10 cellular contexts compared by ENCODE assay signal in genomic region chr16:1330931-1331711, GRCh38. TPM values are rescaled to one million over a fixed set of nuclear protein-coding genes. Genes with fewer than 3 reads are reported as not detected.
DNase-seq lines count a peak whose midpoint lies in the region; ATAC-seq, FAIRE-seq and TF ChIP-seq lines count a peak whose summit lies in the region.
"Had no signal": no experiment of that assay in that cellular context is flagged by ENCODE, and none has a peak within 500 bp of the region (broad histone marks: within the 10 kb centered on the region; RNA-seq: fewer than 3 reads in every experiment).

No MANE protein-coding gene starts in this region.

- H3K79me2 ChIP-seq in GM12878 (ENCODE audit: control insufficient read depth, insufficient read depth, low read length): no peaks in the 10 kb centered on the region

- H3K4me3 ChIP-seq in GM12878 (0 out of 2 replicates have a peak overlapping the region, but pooled peaks have one; percentile 22), mesenchymal stem cell (ENCODE audit: insufficient read depth in 1 of 2, low read depth in 1 of 2, low read length in 2 of 2) (no peak overlapping the region), transverse colon (peak overlapping the region in 3 of 4 donors; percentile 4 to 49 (median 9))

- H4K91ac ChIP-seq in mesenchymal stem cell (ENCODE audit: low read length): peak overlapping the region; percentile 83

- peak overlapping the region; percentile 96 for H4K8ac ChIP-seq in mesenchymal stem cell (ENCODE audit: low read length)

- peaks cover 4% of the 10 kb centered on the region for H3K36me3 Mint-ChIP-seq in activated naive CD4-positive, alpha-beta T cell treated with anti-CD3 and anti-CD28 coated beads, Interleukin-2, amount 10 ng/mL, durations not matched to agents 7 days and 5 days

- in situ Hi-C loops in GM12878 (cut with MboI) (no loop called here), transverse colon (cut with MboI; ENCODE audit: low pct_ligation_motif_present in 1 of 4, low pct_unique_long_range_greater_than_20kb in 1 of 4, low sequenced_read_pairs in 3 of 4) (no loop called here)

- H3K27ac Mint-ChIP-seq in activated naive CD4-positive, alpha-beta T cell treated with anti-CD3 and anti-CD28 coated beads, Interleukin-2, amount 10 ng/mL, durations not matched to agents 7 days and 5 days: no peak overlapping the region

- ATAC-seq in GM12878 (peak; percentile 17), GM18498 (IDR thresholded peaks at IDR 0.05; ENCODE audit: unreplicated experiment) (no peak)

- no peak for TF ChIP-seq CTCF in GM12878 (IDR thresholded peaks at IDR 0.05 in 2 of 3, conservative IDR thresholded peaks at IDR 0.05 in 1 of 3; ENCODE audit: control insufficient read depth in 2 of 3, extremely low read depth in 1 of 3, insufficient read depth in 1 of 3, low read depth in 3 of 3, low read length in 3 of 3)
- TF ChIP-seq CTCF in transverse colon (IDR thresholded peaks at IDR 0.05): no peak

- POLR2A ChIA-PET in GM12878 (lab: Charles Lee): interaction anchor here (0.5 to 1.0 kb wide), 2 partner anchors 11 to 38 kb away, joined by 3 to 6 read pairs; no protein-coding TSS in a partner anchor

- DNase-seq in activated naive CD4-positive, alpha-beta T cell treated with anti-CD3 and anti-CD28 coated beads, Interleukin-2, amount 10 ng/mL, durations not matched to agents 7 days and 5 days: no peak
- no peak for DNase-seq in activated naive CD4-positive, alpha-beta T cell treated with anti-CD3 and anti-CD28 coated beads, Interleukin-2, amount 50 U/mL, for 16 hours
- DNase-seq in GM12878 (ENCODE audit: low read depth, low spot score): no peak
- DNase-seq in mesenchymal stem cell: no peak
- no peak for DNase-seq in transverse colon
- no peak for DNase-seq in NCI-H2227 treated with DMSO at 0.1 percent for 48 hours (lab: John Stamatoyannopoulos, UW)
- no peak for DNase-seq in GM03348 (ENCODE audit: low spot score)
- DNase-seq: activated CD4-positive, alpha-beta T cell treated with anti-CD3 and anti-CD28 coated beads for 1 hour; retina had no signal

- no peak for FAIRE-seq in GM12878 (lab: Jason Lieb, UNC)

- peak overlapping the region; percentile 79 to 87 for H2BK12ac ChIP-seq in mesenchymal stem cell (ENCODE audit: low read length in 2 of 2)

- H3K9ac ChIP-seq in GM12878 (ENCODE audit: control insufficient read depth, insufficient read depth, low read length): no peak overlapping the region
- no peak overlapping the region for H3K9ac ChIP-seq in mesenchymal stem cell (ENCODE audit: low read length)

- H3K36me3 ChIP-seq in GM12878 (ENCODE audit: control insufficient read depth in 2 of 2, insufficient read depth in 2 of 2, low read length in 1 of 2): no peaks in the 10 kb centered on the region
- H3K36me3 ChIP-seq in mesenchymal stem cell (ENCODE audit: control insufficient read depth in 1 of 2, insufficient read depth in 2 of 2, low read depth in 1 of 2, low read length in 2 of 2): peaks cover 0 to 15% of the 10 kb centered on the region in 2 experiments
- H3K36me3 ChIP-seq in transverse colon: no peaks in the 10 kb centered on the region

- no peak overlapping the region for H2AK5ac ChIP-seq in mesenchymal stem cell (ENCODE audit: low read length, severe bottlenecking)

- no peak overlapping the region for H3K14ac ChIP-seq in mesenchymal stem cell (ENCODE audit: low read length in 2 of 2)

- H3K4me3 Mint-ChIP-seq in activated naive CD4-positive, alpha-beta T cell treated with anti-CD3 and anti-CD28 coated beads, Interleukin-2, amount 10 ng/mL, durations not matched to agents 7 days and 5 days: peak overlapping the region; percentile 43

- TF ChIP-seq POLR2A in GM12878 (IDR thresholded peaks at IDR 0.05; ENCODE audit: low read depth, low read length) (no peak), transverse colon (IDR thresholded peaks at IDR 0.05) (no peak)

- peaks cover 23% of the 10 kb centered on the region for H3K4me1 Mint-ChIP-seq in activated naive CD4-positive, alpha-beta T cell treated with anti-CD3 and anti-CD28 coated beads, Interleukin-2, amount 10 ng/mL, durations not matched to agents 7 days and 5 days

- H2BK120ac ChIP-seq in mesenchymal stem cell (ENCODE audit: low read depth, low read length): peak overlapping the region; percentile 86

- no peaks in the 10 kb centered on the region for H3K9me3 Mint-ChIP-seq in activated naive CD4-positive, alpha-beta T cell treated with anti-CD3 and anti-CD28 coated beads, Interleukin-2, amount 10 ng/mL, durations not matched to agents 7 days and 5 days

- no peak overlapping the region for H2AFZ ChIP-seq in GM12878 (ENCODE audit: control insufficient read depth, low read depth, low read length)
- no peak overlapping the region for H2AFZ ChIP-seq in mesenchymal stem cell (ENCODE audit: low read depth, low read length)

- peaks cover 1% of the 10 kb centered on the region for H3K79me1 ChIP-seq in mesenchymal stem cell (replicated peaks; ENCODE audit: low read length, poor library complexity, severe bottlenecking)

- SMC1A ChIA-PET in GM12878 (lab: Charles Lee; ENCODE audit: uncharacterized antibody, unreplicated experiment): no interaction called here

- H4K20me1 ChIP-seq in GM12878 (ENCODE audit: control insufficient read depth, insufficient read depth): no peaks in the 10 kb centered on the region

- CTCF ChIA-PET in activated naive CD4-positive, alpha-beta T cell treated with anti-CD3 and anti-CD28 coated beads, Interleukin-2, amount 10 ng/mL, durations not matched to agents 7 days and 5 days (lab: Charles Lee): interaction anchor here (1.0 kb wide), 1 partner anchor 12 kb away, joined by 3 read pairs; no protein-coding TSS in a partner anchor
- CTCF ChIA-PET in GM12878 (lab: Yijun Ruan, JAX): interaction anchor here (0.6 kb wide), 1 partner anchor 150 kb away, joined by 3 read pairs; no protein-coding TSS in a partner anchor

- no peak overlapping the region for H3K23ac ChIP-seq in mesenchymal stem cell (ENCODE audit: low read length in 2 of 2)

- peak overlapping the region; percentile 99 for H2BK15ac ChIP-seq in mesenchymal stem cell (ENCODE audit: low read depth, poor library complexity, severe bottlenecking)

- TF ChIP-seq EP300 in GM12878 (IDR thresholded peaks at IDR 0.05; ENCODE audit: borderline replicate concordance in 1 of 2, control insufficient read depth in 1 of 2, low read depth in 2 of 2, low read length in 2 of 2): no peak
- TF ChIP-seq EP300 in transverse colon (IDR thresholded peaks at IDR 0.05; ENCODE audit: low read depth): no peak

- peak overlapping the region; percentile 40 for H3K4me2 ChIP-seq in GM12878 (ENCODE audit: control insufficient read depth, insufficient read depth)
- H3K4me2 ChIP-seq in mesenchymal stem cell (ENCODE audit: low read length, poor library complexity, severe bottlenecking): peak overlapping the region; percentile 24

- RAD21 ChIA-PET in GM12878 (lab: Charles Lee; ENCODE audit: unreplicated experiment): no interaction called here

- BruUV-seq in GM12878 (replicated peaks; lab: Mats Ljungman, UMichigan): no TSS peak

- peak overlapping the region; percentile 71 to 93 for H3K4ac ChIP-seq in mesenchymal stem cell (ENCODE audit: low read depth in 1 of 2, low read length in 2 of 2)

- H3K9me3 ChIP-seq in GM12878 (replicated peaks; ENCODE audit: control insufficient read depth, insufficient read depth, low read length): peaks cover 2% of the 10 kb centered on the region; the same call in 2 of the 3 replicates
- H3K9me3 ChIP-seq in mesenchymal stem cell (ENCODE audit: control insufficient read depth, low read length): no peaks in the 10 kb centered on the region
- H3K9me3 ChIP-seq in transverse colon: no peaks in the 10 kb centered on the region

- H3K4me1 ChIP-seq in GM12878 (ENCODE audit: control insufficient read depth, insufficient read depth, low read length) (peaks cover 9% of the 10 kb centered on the region; the same call in 1 of the 2 replicates), mesenchymal stem cell (ENCODE audit: control insufficient read depth, insufficient read depth, low read depth, low read length) (peaks cover 27% of the 10 kb centered on the region), transverse colon (peaks cover 8 to 34% (median 34%) of the 10 kb centered on the region in 4 donors)

- no peak for TF ChIP-seq RAD21 in GM12878 (IDR thresholded peaks at IDR 0.05; ENCODE audit: insufficient read depth, low read depth, low read length)

- H3K27me3 Mint-ChIP-seq in activated naive CD4-positive, alpha-beta T cell treated with anti-CD3 and anti-CD28 coated beads, Interleukin-2, amount 10 ng/mL, durations not matched to agents 7 days and 5 days: peaks cover 54% of the 10 kb centered on the region

- 39% methylated on average over 21 of the region's 22 CpGs for WGBS in GM12878 (ENCODE audit: insufficient coverage, insufficient replicate concordance, low lambda C conversion rate, missing lambda C conversion rate)
- WGBS in mesenchymal stem cell: 68% methylated on average over 22 of the region's 22 CpGs
- WGBS in transverse colon (ENCODE audit: low coverage in 1 of 2), 2 donors: 57% methylated on average over 16 of the region's 22 CpGs; no CpG with 5 or more reads in 1 of the 2 donors

- peaks cover 5 to 14% of the 10 kb centered on the region in 2 experiments; a peak in 3 of 4 replicates for H3K27me3 ChIP-seq in GM12878 (replicated peaks in 1 of 2; ENCODE audit: control insufficient read depth in 2 of 2, insufficient read depth in 2 of 2, low read length in 1 of 2)
- peaks cover 54 to 55% of the 10 kb centered on the region in 2 experiments for H3K27me3 ChIP-seq in mesenchymal stem cell (ENCODE audit: control insufficient read depth in 1 of 2, insufficient read depth in 1 of 2, low read length in 2 of 2)
- H3K27me3 ChIP-seq in transverse colon: peaks cover 53% of the 10 kb centered on the region

- H3K18ac ChIP-seq in mesenchymal stem cell (ENCODE audit: low read depth in 1 of 2, low read length in 2 of 2): peak overlapping the region; percentile 44 to 84

- intact Hi-C loops in GM12878 (cut with micrococcal nuclease; ENCODE audit: unreplicated experiment) (no loop called here), transverse colon (cut with DNase I; ENCODE audit: low total_unique reads) (no loop called here)

- no peak overlapping the region for H2BK5ac ChIP-seq in mesenchymal stem cell (ENCODE audit: low read depth, low read length, poor library complexity, severe bottlenecking)

- H3K27ac ChIP-seq in GM12878 (ENCODE audit: control insufficient read depth, insufficient read depth) (no peak overlapping the region), mesenchymal stem cell (ENCODE audit: low read length, poor library complexity, severe bottlenecking) (no peak overlapping the region), transverse colon (peak overlapping the region; percentile 32 to 70 (median 59))

RNA-seq across cellular contexts. Expression of gene BAIAP3, which starts 2.3 kb away (rescaled TPM):
- 0.37 and 0.44 TPM in 2 replicates for total RNA-seq in GM12878 (2013; cell fraction: nucleolus; rRNA removed)
- 0.17 TPM in 1 of 2 replicates, not detected in the other for total RNA-seq in GM12878 (2014; rRNA removed)
- not detected in 2 replicates for total RNA-seq in GM12878 (2014; rRNA removed; fragmentation: Illumina TruSeq; extraction: Trizol)
- total RNA-seq in GM12878 (2021): 0.56 and 0.58 TPM in 2 replicates
- polyA plus RNA-seq in GM12878 (2011; ENCODE audit: low read depth): 0.35 TPM
- 0.03 and 0.16 TPM in 2 replicates for polyA plus RNA-seq in GM12878 (2011; rRNA removed)
- 0.03 and 0.15 TPM in 2 replicates for polyA plus RNA-seq in GM12878 (2011; cell fraction: cytosol; rRNA removed)
- polyA plus RNA-seq in GM12878 (2011; cell fraction: nucleus; rRNA removed): 0.99 and 1.3 TPM in 2 replicates
- polyA plus RNA-seq in GM12878 (2012): 0.70 and 1.6 TPM in 2 replicates
- polyA plus RNA-seq in GM12878 (2014; fragmentation: Illumina TruSeq; extraction: Trizol): 0.03 TPM in 1 of 2 replicates, not detected in the other
- not detected for polyA plus RNA-seq in GM12878 (2014; fragmentation: Nextera tagmentation; extraction: Ambion mirVana)
- 0.56 TPM in 2 replicates for polyA plus RNA-seq in GM12878 (2014; rRNA removed)
- polyA plus RNA-seq in GM12878 (2016; fragmentation: Nextera tagmentation; extraction: Ambion mirVana): under 1 TPM; 0.14 to 0.31 TPM
- polyA minus RNA-seq in GM12878 (2011; rRNA and poly(A)+ RNA removed): not detected in 2 replicates
- polyA minus RNA-seq in GM12878 (2011; cell fraction: cytosol; rRNA and poly(A)+ RNA removed): not detected in 2 replicates
- polyA minus RNA-seq in GM12878 (2011; cell fraction: nucleus; rRNA and poly(A)+ RNA removed): 0.19 and 0.48 TPM in 2 replicates
- 3.2 TPM for polyA plus RNA-seq in mesenchymal stem cell (2013, experiment 1 of 2)
- polyA plus RNA-seq in mesenchymal stem cell (2013, experiment 2 of 2): 3.6 TPM
- 100 to 1,000 TPM in 1 of 4 donors, 10 to 100 TPM in 1, 1 to 10 TPM in 2; 7.3 to 190 (median 11.4) TPM for total RNA-seq in transverse colon

RNA-seq across cellular contexts. Expression of gene TSR3, which starts 20.6 kb away (rescaled TPM):
- total RNA-seq in GM12878 (2013; cell fraction: nucleolus; rRNA removed): 6.0 and 6.3 TPM in 2 replicates
- total RNA-seq in GM12878 (2014; rRNA removed) (72.7 and 73.7 TPM in 2 replicates), GM12878 (2014; rRNA removed; fragmentation: Illumina TruSeq; extraction: Trizol) (20.9 and 23.4 TPM in 2 replicates), GM12878 (2021) (66.1 and 67.6 TPM in 2 replicates), transverse colon (100 to 1,000 TPM in 1 of 4 donors, 10 to 100 TPM in 3; 56.4 to 135 (median 75.3) TPM)
- polyA plus RNA-seq in GM12878 (2011; ENCODE audit: low read depth): 7.7 TPM
- polyA plus RNA-seq in GM12878 (2011; rRNA removed) (12.3 and 26.2 TPM in 2 replicates), GM12878 (2014; fragmentation: Illumina TruSeq; extraction: Trizol) (0.81 and 9.9 TPM in 2 replicates), GM12878 (2014; fragmentation: Nextera tagmentation; extraction: Ambion mirVana) (10 to 100 TPM in 1 of 2 experiments, 1 to 10 TPM in 1; 3.4 to 11.2 TPM), GM12878 (2014; rRNA removed) (72.2 and 86.1 TPM in 2 replicates), GM12878 (2016; fragmentation: Nextera tagmentation; extraction: Ambion mirVana) (100 to 1,000 TPM; 101 to 108 TPM)
- polyA plus RNA-seq in GM12878 (2011; cell fraction: cytosol; rRNA removed): 37.2 and 58.2 TPM in 2 replicates
- 25.4 and 32.3 TPM in 2 replicates for polyA plus RNA-seq in GM12878 (2011; cell fraction: nucleus; rRNA removed)
- polyA plus RNA-seq in GM12878 (2012): 36.1 and 41.1 TPM in 2 replicates
- 5.3 and 22.8 TPM in 2 replicates for polyA minus RNA-seq in GM12878 (2011; rRNA and poly(A)+ RNA removed)
- polyA minus RNA-seq in GM12878 (2011; cell fraction: cytosol; rRNA and poly(A)+ RNA removed): 16.0 and 19.3 TPM in 2 replicates
- polyA minus RNA-seq in GM12878 (2011; cell fraction: nucleus; rRNA and poly(A)+ RNA removed): 6.5 and 9.8 TPM in 2 replicates
- 43.6 TPM for polyA plus RNA-seq in mesenchymal stem cell (2013, experiment 1 of 2)
- 42.3 TPM for polyA plus RNA-seq in mesenchymal stem cell (2013, experiment 2 of 2)

RNA-seq across cellular contexts. Expression of gene GNPTG, which starts 20.6 kb away (rescaled TPM):
- 14.1 and 16.1 TPM in 2 replicates for total RNA-seq in GM12878 (2013; cell fraction: nucleolus; rRNA removed)
- 19.8 and 21.9 TPM in 2 replicates for total RNA-seq in GM12878 (2014; rRNA removed)
- total RNA-seq in GM12878 (2014; rRNA removed; fragmentation: Illumina TruSeq; extraction: Trizol): 10.7 TPM in 2 replicates
- 23.6 and 25.3 TPM in 2 replicates for total RNA-seq in GM12878 (2021)
- polyA plus RNA-seq in GM12878 (2011; ENCODE audit: low read depth): 8.7 TPM
- 9.5 and 19.9 TPM in 2 replicates for polyA plus RNA-seq in GM12878 (2011; rRNA removed)
- polyA plus RNA-seq in GM12878 (2011; cell fraction: cytosol; rRNA removed): 27.0 and 37.0 TPM in 2 replicates
- polyA plus RNA-seq in GM12878 (2011; cell fraction: nucleus; rRNA removed): 63.8 and 81.0 TPM in 2 replicates
- 21.9 and 23.7 TPM in 2 replicates for polyA plus RNA-seq in GM12878 (2012)
- 2.5 and 7.9 TPM in 2 replicates for polyA plus RNA-seq in GM12878 (2014; fragmentation: Illumina TruSeq; extraction: Trizol)
- 1 to 10 TPM in 1 of 2 experiments, under 1 TPM in 1; 0.80 to 2.4 TPM for polyA plus RNA-seq in GM12878 (2014; fragmentation: Nextera tagmentation; extraction: Ambion mirVana)
- 29.9 and 36.9 TPM in 2 replicates for polyA plus RNA-seq in GM12878 (2014; rRNA removed)
- 10 to 100 TPM; 25.9 to 32.6 TPM for polyA plus RNA-seq in GM12878 (2016; fragmentation: Nextera tagmentation; extraction: Ambion mirVana)
- polyA minus RNA-seq in GM12878 (2011; rRNA and poly(A)+ RNA removed): 7.9 and 8.0 TPM in 2 replicates
- 7.3 and 8.2 TPM in 2 replicates for polyA minus RNA-seq in GM12878 (2011; cell fraction: cytosol; rRNA and poly(A)+ RNA removed)
- polyA minus RNA-seq in GM12878 (2011; cell fraction: nucleus; rRNA and poly(A)+ RNA removed): 6.5 and 16.5 TPM in 2 replicates
- 46.5 TPM for polyA plus RNA-seq in mesenchymal stem cell (2013, experiment 1 of 2)
- 45.8 TPM for polyA plus RNA-seq in mesenchymal stem cell (2013, experiment 2 of 2)
- total RNA-seq in transverse colon: 100 to 1,000 TPM in 1 of 4 donors, 10 to 100 TPM in 3; 53.8 to 130 (median 79.1) TPM

RNA-seq across cellular contexts. Expression of gene UBE2I, which starts 21.7 kb away (rescaled TPM):
- 139 and 148 TPM in 2 replicates for total RNA-seq in GM12878 (2013; cell fraction: nucleolus; rRNA removed)
- 65.2 and 69.3 TPM in 2 replicates for total RNA-seq in GM12878 (2014; rRNA removed)
- total RNA-seq in GM12878 (2014; rRNA removed; fragmentation: Illumina TruSeq; extraction: Trizol): 92.2 and 104 TPM in 2 replicates
- total RNA-seq in GM12878 (2021): 180 and 210 TPM in 2 replicates
- polyA plus RNA-seq in GM12878 (2011; ENCODE audit: low read depth): 82.4 TPM
- polyA plus RNA-seq in GM12878 (2011; rRNA removed): 181 and 188 TPM in 2 replicates
- polyA plus RNA-seq in GM12878 (2011; cell fraction: cytosol; rRNA removed): 110 and 129 TPM in 2 replicates
- 167 and 229 TPM in 2 replicates for polyA plus RNA-seq in GM12878 (2011; cell fraction: nucleus; rRNA removed)
- polyA plus RNA-seq in GM12878 (2012): 115 and 125 TPM in 2 replicates
- 243 and 265 TPM in 2 replicates for polyA plus RNA-seq in GM12878 (2014; fragmentation: Illumina TruSeq; extraction: Trizol)
- 10 to 100 TPM; 47.5 to 51.5 TPM for polyA plus RNA-seq in GM12878 (2014; fragmentation: Nextera tagmentation; extraction: Ambion mirVana)
- polyA plus RNA-seq in GM12878 (2014; rRNA removed): 203 and 205 TPM in 2 replicates
- polyA plus RNA-seq in GM12878 (2016; fragmentation: Nextera tagmentation; extraction: Ambion mirVana): 100 to 1,000 TPM; 200 to 204 TPM
- 94.4 and 94.6 TPM in 2 replicates for polyA minus RNA-seq in GM12878 (2011; rRNA and poly(A)+ RNA removed)
- 48.2 and 58.6 TPM in 2 replicates for polyA minus RNA-seq in GM12878 (2011; cell fraction: cytosol; rRNA and poly(A)+ RNA removed)
- polyA minus RNA-seq in GM12878 (2011; cell fraction: nucleus; rRNA and poly(A)+ RNA removed): 56.3 and 111 TPM in 2 replicates
- polyA plus RNA-seq in mesenchymal stem cell (2013, experiment 1 of 2): 146 TPM
- polyA plus RNA-seq in mesenchymal stem cell (2013, experiment 2 of 2): 147 TPM
- total RNA-seq in transverse colon: 100 to 1,000 TPM in 1 of 4 donors, 10 to 100 TPM in 3; 55.4 to 110 (median 58.5) TPM

Comparison
In these comparisons a context has a peak if more than half of its experiments do, and no peak if none do; other contexts are left out.
1. H3K27ac ChIP-seq: peak in transverse colon (4 of 4); none in GM12878 (single experiment) and mesenchymal stem cell (single experiment).
2. H3K4me3 ChIP-seq: peak in GM12878 (single experiment) and transverse colon (3 of 4); none in mesenchymal stem cell (0 of 2).
3. RNA of gene BAIAP3, which starts 2.3 kb away (total RNA-seq): 7.3 to 190 TPM in transverse colon; 0.17 to 0.58 TPM in GM12878; every median in the first group is over 4 times any median in the second.